ENCODE assay signal across 8 cellular contexts in the genomic region with DNA sequence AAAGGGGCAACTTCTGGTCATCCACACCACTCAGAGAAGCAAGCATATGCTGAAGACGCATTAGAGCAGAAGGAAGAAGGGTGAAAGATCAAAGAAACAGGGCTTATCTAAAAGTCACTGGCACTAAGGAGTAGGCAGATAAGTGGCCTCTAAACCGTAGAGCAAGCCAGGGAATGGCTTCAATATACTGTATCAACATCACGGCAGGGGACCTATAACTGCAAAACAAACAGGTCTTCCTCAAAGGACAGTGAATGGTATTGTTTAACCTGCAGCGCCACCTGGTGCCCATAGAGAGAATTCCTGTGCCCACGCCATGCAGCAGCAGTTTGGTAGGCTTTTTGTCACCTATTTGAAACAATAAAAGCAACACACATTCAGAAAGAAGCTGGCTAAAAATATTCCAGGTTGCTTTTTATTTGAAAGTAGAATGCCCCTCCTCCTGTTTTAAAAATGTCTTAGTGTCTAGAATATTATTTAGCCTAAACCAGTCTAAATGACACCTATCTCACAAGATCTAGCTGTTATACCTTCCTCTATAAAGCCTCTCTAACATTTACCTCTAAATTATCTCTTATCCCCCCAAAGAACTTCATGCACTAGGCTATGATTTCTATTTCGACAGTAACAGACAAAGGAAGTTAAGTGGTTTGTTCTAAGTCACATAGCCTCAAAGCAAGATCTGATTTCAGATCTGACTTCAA. TPM values are rescaled to one million over a fixed set of nuclear protein-coding genes. Genes with fewer than 3 reads are reported as not detected.
DNase-seq lines count a peak whose midpoint lies in the region; ATAC-seq and TF ChIP-seq lines count a peak whose summit lies in the region.

No MANE protein-coding gene starts in this region.

- peaks cover 28% of the 10 kb centered on the region for H3K4me1 Mint-ChIP-seq in Calu3 (ENCODE audit: low read depth, unreplicated experiment)
- peaks cover 3% of the 10 kb centered on the region for H3K4me1 Mint-ChIP-seq in activated T-cell treated with anti-CD3 and anti-CD28 coated beads, Interleukin-2, amount 50 U/mL, for 4 hours (ENCODE audit: low read depth)
- H3K4me1 Mint-ChIP-seq in nephron progenitor cell = peaks cover 25% of the 10 kb centered on the region

- TF ChIP-seq POLR2A in testis (IDR thresholded peaks at IDR 0.05) = no peak

- DNase-seq in Calu3 (peak; percentile 60), HuH-7 (ENCODE audit: low spot score) (peak; percentile 52), PC-3 (peak; percentile 85), fibroblast of mammary gland (ENCODE audit: low read depth) (peak; percentile 73), nephron progenitor cell (peak; percentile 80), testis (peak; percentile 83)
- peak; percentile 39 for DNase-seq in activated T-cell treated with anti-CD3 and anti-CD28 coated beads, Interleukin-2, amount 50 U/mL, for 4 hours

- no peaks in the 10 kb centered on the region for H4K20me1 ChIP-seq in PC-3 (ENCODE audit: low read length)

- no peak overlapping the region for H3K4me2 ChIP-seq in PC-3 (ENCODE audit: low read length)

- peaks cover 25% of the 10 kb centered on the region; the same call in 1 of the 2 replicates for H3K36me3 ChIP-seq in PC-3 (ENCODE audit: low read depth, low read length)
- H3K36me3 ChIP-seq in testis (ENCODE audit: low read depth, missing control alignments) = no peaks in the 10 kb centered on the region

- 33 to 34% methylated on average over 6 of the region's 6 CpGs for WGBS in testis, 2 donors

- H3K9me3 ChIP-seq in PC-3 (ENCODE audit: low read length) (no peaks in the 10 kb centered on the region), testis (no peaks in the 10 kb centered on the region)

- H2AFZ ChIP-seq in PC-3 (ENCODE audit: low read length) = no peak overlapping the region

- H3K27me3 ChIP-seq in PC-3 (ENCODE audit: low read length) (no peaks in the 10 kb centered on the region), testis (no peaks in the 10 kb centered on the region)

- intact Hi-C loops in Calu3 (cut with micrococcal nuclease; ENCODE audit: unreplicated experiment) (no loop called here), PC-3 (cut with micrococcal nuclease) (loop anchor here (1.0 to 10.0 kb wide), 5 partner anchors 21 to 667 kb away; no protein-coding TSS in a partner anchor), testis (cut with DNase I; ENCODE audit: low total_unique reads) (no loop called here)

- no peaks in the 10 kb centered on the region for H3K79me2 ChIP-seq in PC-3 (ENCODE audit: low read length)

- ATAC-seq in GM21390 (IDR thresholded peaks at IDR 0.05; ENCODE audit: unreplicated experiment) = peak; percentile 95
- ATAC-seq in PC-3 = peak; percentile 78
- ATAC-seq in activated T-cell treated with anti-CD3 and anti-CD28 coated beads, Interleukin-2, amount 50 U/mL, for 4 hours = peak; percentile 72 to 77

- no peak overlapping the region for H3K27ac ChIP-seq in PC-3 (ENCODE audit: low read length)
- H3K27ac ChIP-seq in testis = no peak overlapping the region

- H3K4me3 Mint-ChIP-seq in Calu3 (ENCODE audit: low read depth, unreplicated experiment) (no peak overlapping the region), nephron progenitor cell (no peak overlapping the region)
- no peak overlapping the region for H3K4me3 Mint-ChIP-seq in activated T-cell treated with anti-CD3 and anti-CD28 coated beads, Interleukin-2, amount 50 U/mL, for 4 hours

- CTCF ChIA-PET in Calu3 (lab: Charles Lee) (interaction anchor here (1.0 kb wide), 1 partner anchor 463 kb away, joined by 6 read pairs; no protein-coding TSS in a partner anchor), PC-3 (lab: Charles Lee) (interaction anchor here (0.6 to 0.8 kb wide), 3 partner anchors 31 to 504 kb away, joined by 3 to 12 read pairs (median 4); no protein-coding TSS in a partner anchor)

- H3K9me3 Mint-ChIP-seq in Calu3 (ENCODE audit: low read depth, unreplicated experiment) (no peaks in the 10 kb centered on the region), nephron progenitor cell (no peaks in the 10 kb centered on the region)
- H3K9me3 Mint-ChIP-seq in activated T-cell treated with anti-CD3 and anti-CD28 coated beads, Interleukin-2, amount 50 U/mL, for 4 hours = no peaks in the 10 kb centered on the region

- POLR2A ChIA-PET in PC-3 (lab: Charles Lee; ENCODE audit: unreplicated experiment) = no interaction called here

- H3F3A ChIP-seq in PC-3 (ENCODE audit: low read length, unreplicated experiment) = no peaks in the 10 kb centered on the region

- no peaks in the 10 kb centered on the region for H3K9me2 ChIP-seq in PC-3 (replicated peaks; ENCODE audit: low read length)

- H3K4me1 ChIP-seq in PC-3 (ENCODE audit: insufficient read depth, low read length) (peaks cover 30% of the 10 kb centered on the region), testis (peaks cover 15% of the 10 kb centered on the region)

- BruUV-seq in Calu3 (replicated peaks; lab: Mats Ljungman, UMichigan) (no TSS peak), PC-3 (replicated peaks; lab: Mats Ljungman, UMichigan) (no TSS peak)

- H3K27me3 Mint-ChIP-seq in Calu3 (ENCODE audit: unreplicated experiment) (no peaks in the 10 kb centered on the region), nephron progenitor cell (ENCODE audit: low read depth, poor library complexity) (no peaks in the 10 kb centered on the region)
- no peaks in the 10 kb centered on the region for H3K27me3 Mint-ChIP-seq in activated T-cell treated with anti-CD3 and anti-CD28 coated beads, Interleukin-2, amount 50 U/mL, for 4 hours (ENCODE audit: low read depth)

- H3K4me3 ChIP-seq in PC-3 (ENCODE audit: low read length) (no peak overlapping the region), fibroblast of mammary gland (ENCODE audit: control insufficient read depth, low read depth, low read length) (no peak overlapping the region), testis (no peak overlapping the region)

- TF ChIP-seq CTCF in Calu3 (IDR thresholded peaks at IDR 0.05; ENCODE audit: unreplicated experiment) = peak; percentile 50
- TF ChIP-seq CTCF in PC-3 (conservative IDR thresholded peaks at IDR 0.05; ENCODE audit: low read depth, low read length) = peak; percentile 97
- peak; percentile 85 for TF ChIP-seq CTCF in fibroblast of mammary gland (conservative IDR thresholded peaks at IDR 0.05; ENCODE audit: control insufficient read depth, insufficient read depth, low read depth, low read length)
- peak; percentile 91 for TF ChIP-seq CTCF in nephron progenitor cell (IDR thresholded peaks at IDR 0.05)
- TF ChIP-seq CTCF in testis (IDR thresholded peaks at IDR 0.05) = peak; percentile 76 to 86 (median 78)

- H3K36me3 Mint-ChIP-seq in Calu3 (ENCODE audit: insufficient read depth, unreplicated experiment) = peaks cover 19% of the 10 kb centered on the region
- peaks cover 40% of the 10 kb centered on the region for H3K36me3 Mint-ChIP-seq in activated T-cell treated with anti-CD3 and anti-CD28 coated beads, Interleukin-2, amount 50 U/mL, for 4 hours (ENCODE audit: insufficient read depth)
- H3K36me3 Mint-ChIP-seq in nephron progenitor cell (ENCODE audit: low read depth) = peaks cover 31% of the 10 kb centered on the region

- H3K27ac Mint-ChIP-seq in Calu3 (ENCODE audit: unreplicated experiment) (no peak overlapping the region), nephron progenitor cell (no peak overlapping the region)

- H3K9ac ChIP-seq in PC-3 (ENCODE audit: low read length) = no peak overlapping the region

RNA-seq across cellular contexts. Expression of a gene that starts 21.8 kb away (rescaled TPM):
- total RNA-seq in Calu3 (2022) (39.8 and 40.5 TPM in 2 replicates), PC-3 (2014; rRNA removed) (65.2 and 66.4 TPM in 2 replicates), testis (100 to 1,000 TPM; 131 to 153 TPM)
- 10 to 100 TPM; 24.2 to 31.8 (median 30.9) TPM for total RNA-seq in activated T-cell treated with anti-CD3 and anti-CD28 coated beads, Interleukin-2, amount 50 U/mL, for 4 hours
- 144 TPM for polyA plus RNA-seq in testis (ENCODE audit: insufficient read depth, low read depth, low replicate concordance)
